9 cellular contexts compared by ENCODE assay signal in genomic region chr9:96612105-96612965, GRCh38. TPM values are rescaled to one million over a fixed set of nuclear protein-coding genes. Genes with fewer than 3 reads are reported as not detected.
DNase-seq lines count a peak whose midpoint lies in the region; ATAC-seq and TF ChIP-seq lines count a peak whose summit lies in the region.
"Had no signal": no experiment of that assay in that cellular context is flagged by ENCODE, and none has a peak within 500 bp of the region (broad histone marks: within the 10 kb centered on the region; RNA-seq: fewer than 3 reads in every experiment).

No MANE protein-coding gene starts in this region.

- H3K4me3 ChIP-seq in astrocyte of the spinal cord (ENCODE audit: low read depth, low read length): peak overlapping the region; percentile 8

- in situ Hi-C loops in astrocyte of the spinal cord (cut with HindIII; ENCODE audit: low sequenced_read_pairs): no loop called here

- DNase-seq in A172 (ENCODE audit: low spot score) (peak; percentile 80), LHCN-M2 (ENCODE audit: low read depth) (peak; percentile 93), astrocyte of the spinal cord (ENCODE audit: low read depth, low spot score) (peak; percentile 87), iris pigment epithelial cell (ENCODE audit: low read depth) (peak; percentile 94), stromal cell of bone marrow (ENCODE audit: low read depth) (peak; percentile 80)
- DNase-seq: activated B cell treated with CpG ODN at 0.5 μM for 24 hours had no signal

- ATAC-seq in HG03432 (IDR thresholded peaks at IDR 0.05; ENCODE audit: unreplicated experiment): no peak
- ATAC-seq in HG02571 (IDR thresholded peaks at IDR 0.05; ENCODE audit: unreplicated experiment): no peak
- ATAC-seq in HG02885 (IDR thresholded peaks at IDR 0.05; ENCODE audit: poor library complexity, unreplicated experiment): no peak

- no peak for TF ChIP-seq CTCF in astrocyte of the spinal cord (IDR thresholded peaks at IDR 0.05; ENCODE audit: low read depth, low read length)

RNA-seq across cellular contexts. Expression of gene CDC14B, which starts 7.3 kb away (rescaled TPM):
- total RNA-seq in A172 (2014; rRNA removed; shearing (Covaris generic)): 24.0 and 27.1 TPM in 2 replicates
- 10.8 and 12.6 TPM in 2 replicates for total RNA-seq in LHCN-M2 (2014; rRNA removed)
- 4.8 TPM for polyA plus RNA-seq in LHCN-M2 (2012)

RNA-seq across cellular contexts. Expression of gene PRXL2C, which starts 42.8 kb away (rescaled TPM):
- 37.4 and 38.4 TPM in 2 replicates for total RNA-seq in A172 (2014; rRNA removed; shearing (Covaris generic))
- 11.2 and 14.6 TPM in 2 replicates for total RNA-seq in LHCN-M2 (2014; rRNA removed)
- 8.2 TPM for polyA plus RNA-seq in LHCN-M2 (2012)
